14 cellular contexts compared by ENCODE assay signal in genomic region chr4:5787311-5787710, GRCh38.
"Had no signal": no experiment of that assay in that cellular context is flagged by ENCODE, and none has a peak within 500 bp of the region (broad histone marks: within the 10 kb centered on the region; RNA-seq: fewer than 3 reads in every experiment).

No MANE protein-coding gene starts in this region.

- H3K36me3 Mint-ChIP-seq: natural killer cell treated with Interleukin-12 subunit alpha and Interleukin-12 subunit beta and Interleukin-15 and Interleukin-18, amount 100 ng/mL, for 72 hours; stimulated activated effector memory CD8-positive, alpha-beta T cell treated with anti-CD3 and anti-CD28 coated beads, Interleukin-12 subunit alpha, Interleukin-12 subunit beta, amount 100 ng/mL, for 72 hours had no signal

- H3K27ac Mint-ChIP-seq: natural killer cell treated with Interleukin-12 subunit alpha and Interleukin-12 subunit beta and Interleukin-15 and Interleukin-18, amount 100 ng/mL, for 72 hours; stimulated activated effector memory CD8-positive, alpha-beta T cell treated with anti-CD3 and anti-CD28 coated beads, Interleukin-12 subunit alpha, Interleukin-12 subunit beta, amount 100 ng/mL, for 72 hours; stimulated activated naive CD8-positive, alpha-beta T cell treated with anti-CD3 and anti-CD28 coated beads, Interleukin-15, Interleukin-2, amounts not matched to agents 100 ng/mL and 50 ng/mL, for 24 hours had no signal

- H3K9me3 Mint-ChIP-seq: natural killer cell treated with Interleukin-12 subunit alpha and Interleukin-12 subunit beta and Interleukin-15 and Interleukin-18, amount 100 ng/mL, for 72 hours; stimulated activated naive CD8-positive, alpha-beta T cell treated with anti-CD3 and anti-CD28 coated beads, Interleukin-15, Interleukin-2, amounts not matched to agents 100 ng/mL and 50 ng/mL, for 24 hours had no signal

- H3K27me3 Mint-ChIP-seq: stimulated activated naive CD8-positive, alpha-beta T cell treated with anti-CD3 and anti-CD28 coated beads, Interleukin-15, Interleukin-2, amounts not matched to agents 100 ng/mL and 50 ng/mL, for 24 hours had no signal

- DNase-seq: caudate nucleus; cortex of kidney; effector CD8-positive, alpha-beta T cell; heart right ventricle; left colon; left ventricle myocardium superior; mesenchymal stem cell; midbrain; occipital lobe; stimulated activated CD4-positive, alpha-beta T cell treated with anti-CD3 and anti-CD28 coated beads, Interleukin-4, amount 100 ng/mL, for 1 hour; stimulated activated CD8-positive, alpha-beta memory T cell treated with anti-CD3 and anti-CD28 coated beads, Interleukin-4, amount 100 ng/mL, for 48 hours had no signal

- H3K4me1 Mint-ChIP-seq: stimulated activated effector memory CD8-positive, alpha-beta T cell treated with anti-CD3 and anti-CD28 coated beads, Interleukin-12 subunit alpha, Interleukin-12 subunit beta, amount 100 ng/mL, for 72 hours had no signal

- H3K4me3 Mint-ChIP-seq: natural killer cell treated with Interleukin-12 subunit alpha and Interleukin-12 subunit beta and Interleukin-15 and Interleukin-18, amount 100 ng/mL, for 72 hours; stimulated activated effector memory CD8-positive, alpha-beta T cell treated with anti-CD3 and anti-CD28 coated beads, Interleukin-12 subunit alpha, Interleukin-12 subunit beta, amount 100 ng/mL, for 72 hours; stimulated activated naive CD8-positive, alpha-beta T cell treated with anti-CD3 and anti-CD28 coated beads, Interleukin-15, Interleukin-2, amounts not matched to agents 100 ng/mL and 50 ng/mL, for 24 hours had no signal
